1 cellular context compared by ENCODE assay signal in the genomic region with DNA sequence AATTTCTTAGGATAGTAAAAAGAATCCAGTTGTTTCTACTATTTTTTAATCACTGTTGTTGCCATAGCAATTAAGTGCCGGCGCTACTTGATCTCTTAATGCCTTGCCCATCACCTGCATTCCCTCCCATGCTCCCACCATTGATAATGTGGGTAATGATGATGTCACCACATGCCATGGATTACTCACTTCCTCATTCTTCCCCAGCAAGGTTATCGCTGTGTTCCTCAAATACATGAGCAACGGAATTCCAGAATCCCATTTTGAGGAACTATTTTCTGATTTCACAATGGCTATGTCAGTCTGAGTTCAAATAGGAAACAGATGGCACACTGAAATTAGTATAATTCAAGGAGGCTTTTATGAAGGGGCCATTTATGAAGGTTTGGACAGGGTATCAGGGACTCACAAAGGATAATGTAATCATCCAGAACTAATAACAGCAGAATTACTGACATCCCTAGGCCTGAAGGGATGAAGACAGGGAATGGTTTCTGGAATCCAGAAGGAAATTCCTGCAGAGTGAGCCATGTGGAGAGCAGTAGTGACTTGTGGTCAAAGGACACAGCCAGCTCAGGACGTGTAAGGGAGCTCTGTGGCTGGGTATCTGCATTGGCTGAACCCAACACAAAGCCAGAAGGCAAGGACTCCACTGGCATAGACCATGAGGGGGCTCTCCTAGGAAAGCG.
TF ChIP-seq lines count a peak whose summit lies in the region.

No MANE protein-coding gene starts in this region.

TF ChIP-seq in HEK293, 187 proteins besides CTCF, POLR2A, EP300 and RAD21 (continued from another document):
- TF ChIP-seq, protein P1, sequence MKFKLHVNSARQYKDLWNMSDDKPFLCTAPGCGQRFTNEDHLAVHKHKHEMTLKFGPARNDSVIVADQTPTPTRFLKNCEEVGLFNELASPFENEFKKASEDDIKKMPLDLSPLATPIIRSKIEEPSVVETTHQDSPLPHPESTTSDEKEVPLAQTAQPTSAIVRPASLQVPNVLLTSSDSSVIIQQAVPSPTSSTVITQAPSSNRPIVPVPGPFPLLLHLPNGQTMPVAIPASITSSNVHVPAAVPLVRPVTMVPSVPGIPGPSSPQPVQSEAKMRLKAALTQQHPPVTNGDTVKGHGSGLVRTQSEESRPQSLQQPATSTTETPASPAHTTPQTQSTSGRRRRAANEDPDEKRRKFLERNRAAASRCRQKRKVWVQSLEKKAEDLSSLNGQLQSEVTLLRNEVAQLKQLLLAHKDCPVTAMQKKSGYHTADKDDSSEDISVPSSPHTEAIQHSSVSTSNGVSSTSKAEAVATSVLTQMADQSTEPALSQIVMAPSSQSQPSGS (tag by site-specific recombination; IDR thresholded peaks at IDR 0.05; ENCODE audit: low read depth) = peak; percentile 86
- TF ChIP-seq KLF8 (tag by site-specific recombination; IDR thresholded peaks at IDR 0.05) (0 out of 2 replicates have a peak, but pooled peaks have one; percentile 33), ZNF184 (tag by site-specific recombination; IDR thresholded peaks at IDR 0.05) (0 out of 2 replicates have a peak, but pooled peaks have one; percentile 33), ZBTB21 (tag by site-specific recombination; IDR thresholded peaks at IDR 0.05) (peak; percentile 67; the same call in 1 of the 2 replicates), ZNF600 (tag by site-specific recombination; IDR thresholded peaks at IDR 0.05) (0 out of 2 replicates have a peak, but pooled peaks have one; percentile 21), YY2 (tag by site-specific recombination; IDR thresholded peaks at IDR 0.05) (0 out of 2 replicates have a peak, but pooled peaks have one; percentile 63), SP7 (tag by site-specific recombination; IDR thresholded peaks at IDR 0.05) (peak; percentile 50), ZNF629 (tag by site-specific recombination; IDR thresholded peaks at IDR 0.05) (peak; percentile 44)
- TF ChIP-seq, protein P2, sequence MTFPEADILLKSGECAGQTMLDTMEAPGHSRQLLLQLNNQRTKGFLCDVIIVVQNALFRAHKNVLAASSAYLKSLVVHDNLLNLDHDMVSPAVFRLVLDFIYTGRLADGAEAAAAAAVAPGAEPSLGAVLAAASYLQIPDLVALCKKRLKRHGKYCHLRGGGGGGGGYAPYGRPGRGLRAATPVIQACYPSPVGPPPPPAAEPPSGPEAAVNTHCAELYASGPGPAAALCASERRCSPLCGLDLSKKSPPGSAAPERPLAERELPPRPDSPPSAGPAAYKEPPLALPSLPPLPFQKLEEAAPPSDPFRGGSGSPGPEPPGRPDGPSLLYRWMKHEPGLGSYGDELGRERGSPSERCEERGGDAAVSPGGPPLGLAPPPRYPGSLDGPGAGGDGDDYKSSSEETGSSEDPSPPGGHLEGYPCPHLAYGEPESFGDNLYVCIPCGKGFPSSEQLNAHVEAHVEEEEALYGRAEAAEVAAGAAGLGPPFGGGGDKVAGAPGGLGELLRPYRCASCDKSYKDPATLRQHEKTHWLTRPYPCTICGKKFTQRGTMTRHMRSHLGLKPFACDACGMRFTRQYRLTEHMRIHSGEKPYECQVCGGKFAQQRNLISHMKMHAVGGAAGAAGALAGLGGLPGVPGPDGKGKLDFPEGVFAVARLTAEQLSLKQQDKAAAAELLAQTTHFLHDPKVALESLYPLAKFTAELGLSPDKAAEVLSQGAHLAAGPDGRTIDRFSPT (tag by site-specific recombination; IDR thresholded peaks at IDR 0.05) = peak; percentile 59; the same call in 1 of the 2 replicates
- TF ChIP-seq, protein P3, sequence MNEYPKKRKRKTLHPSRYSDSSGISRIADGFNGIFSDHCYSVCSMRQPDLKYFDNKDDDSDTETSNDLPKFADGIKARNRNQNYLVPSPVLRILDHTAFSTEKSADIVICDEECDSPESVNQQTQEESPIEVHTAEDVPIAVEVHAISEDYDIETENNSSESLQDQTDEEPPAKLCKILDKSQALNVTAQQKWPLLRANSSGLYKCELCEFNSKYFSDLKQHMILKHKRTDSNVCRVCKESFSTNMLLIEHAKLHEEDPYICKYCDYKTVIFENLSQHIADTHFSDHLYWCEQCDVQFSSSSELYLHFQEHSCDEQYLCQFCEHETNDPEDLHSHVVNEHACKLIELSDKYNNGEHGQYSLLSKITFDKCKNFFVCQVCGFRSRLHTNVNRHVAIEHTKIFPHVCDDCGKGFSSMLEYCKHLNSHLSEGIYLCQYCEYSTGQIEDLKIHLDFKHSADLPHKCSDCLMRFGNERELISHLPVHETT (tag by site-specific recombination; IDR thresholded peaks at IDR 0.05) = 0 out of 2 replicates have a peak, but pooled peaks have one; percentile 71
- TF ChIP-seq, protein P4, sequence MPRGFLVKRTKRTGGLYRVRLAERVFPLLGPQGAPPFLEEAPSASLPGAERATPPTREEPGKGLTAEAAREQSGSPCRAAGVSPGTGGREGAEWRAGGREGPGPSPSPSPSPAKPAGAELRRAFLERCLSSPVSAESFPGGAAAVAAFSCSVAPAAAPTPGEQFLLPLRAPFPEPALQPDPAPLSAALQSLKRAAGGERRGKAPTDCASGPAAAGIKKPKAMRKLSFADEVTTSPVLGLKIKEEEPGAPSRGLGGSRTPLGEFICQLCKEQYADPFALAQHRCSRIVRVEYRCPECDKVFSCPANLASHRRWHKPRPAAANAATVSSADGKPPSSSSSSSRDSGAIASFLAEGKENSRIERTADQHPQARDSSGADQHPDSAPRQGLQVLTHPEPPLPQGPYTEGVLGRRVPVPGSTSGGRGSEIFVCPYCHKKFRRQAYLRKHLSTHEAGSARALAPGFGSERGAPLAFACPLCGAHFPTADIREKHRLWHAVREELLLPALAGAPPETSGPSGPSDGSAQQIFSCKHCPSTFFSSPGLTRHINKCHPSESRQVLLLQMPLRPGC (tag by site-specific recombination; IDR thresholded peaks at IDR 0.05) = 0 out of 2 replicates have a peak, but pooled peaks have one; percentile 30
- TF ChIP-seq, protein P5, sequence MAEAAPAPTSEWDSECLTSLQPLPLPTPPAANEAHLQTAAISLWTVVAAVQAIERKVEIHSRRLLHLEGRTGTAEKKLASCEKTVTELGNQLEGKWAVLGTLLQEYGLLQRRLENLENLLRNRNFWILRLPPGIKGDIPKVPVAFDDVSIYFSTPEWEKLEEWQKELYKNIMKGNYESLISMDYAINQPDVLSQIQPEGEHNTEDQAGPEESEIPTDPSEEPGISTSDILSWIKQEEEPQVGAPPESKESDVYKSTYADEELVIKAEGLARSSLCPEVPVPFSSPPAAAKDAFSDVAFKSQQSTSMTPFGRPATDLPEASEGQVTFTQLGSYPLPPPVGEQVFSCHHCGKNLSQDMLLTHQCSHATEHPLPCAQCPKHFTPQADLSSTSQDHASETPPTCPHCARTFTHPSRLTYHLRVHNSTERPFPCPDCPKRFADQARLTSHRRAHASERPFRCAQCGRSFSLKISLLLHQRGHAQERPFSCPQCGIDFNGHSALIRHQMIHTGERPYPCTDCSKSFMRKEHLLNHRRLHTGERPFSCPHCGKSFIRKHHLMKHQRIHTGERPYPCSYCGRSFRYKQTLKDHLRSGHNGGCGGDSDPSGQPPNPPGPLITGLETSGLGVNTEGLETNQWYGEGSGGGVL (tag by site-specific recombination; IDR thresholded peaks at IDR 0.05) = peak; percentile 62
